Comparison of ENCODE assay signal across 11 cellular contexts in genomic region chr1:230327892-230328284, GRCh38.
DNase-seq lines count a peak whose midpoint lies in the region; ATAC-seq, FAIRE-seq and TF ChIP-seq lines count a peak whose summit lies in the region.
"Had no signal": no experiment of that assay in that cellular context is flagged by ENCODE, and none has a peak within 500 bp of the region (broad histone marks: within the 10 kb centered on the region; RNA-seq: fewer than 3 reads in every experiment).

No MANE protein-coding gene starts in this region.

- H2BK15ac ChIP-seq in H1 (ENCODE audit: low read length), result no peak overlapping the region

- no peaks in the 10 kb centered on the region for H3K9me3 ChIP-seq in PC-3 (ENCODE audit: low read length)
- H3K9me3 ChIP-seq in H1 (ENCODE audit: insufficient read depth in 2 of 2, low read depth in 1 of 2, low read length in 1 of 2), result no peaks in the 10 kb centered on the region
- no peaks in the 10 kb centered on the region for H3K9me3 ChIP-seq in small intestine (ENCODE audit: control insufficient read depth, low read depth)
- no peaks in the 10 kb centered on the region for H3K9me3 ChIP-seq in CD8-positive, alpha-beta T cell (ENCODE audit: low read length)

- no peak overlapping the region for H3K4me3 Mint-ChIP-seq in activated naive CD4-positive, alpha-beta T cell treated with anti-CD3 and anti-CD28 coated beads for 36 hours
- peak overlapping the region; percentile 34 for H3K4me3 Mint-ChIP-seq in stimulated activated effector memory CD8-positive, alpha-beta T cell treated with anti-CD3 and anti-CD28 coated beads, Interleukin-12 subunit alpha, Interleukin-12 subunit beta, amount 100 ng/mL, for 72 hours
- no peak overlapping the region for H3K4me3 Mint-ChIP-seq in CD8-positive, alpha-beta T cell

- no peak overlapping the region for H3K18ac ChIP-seq in H1 (ENCODE audit: extremely low read depth, low read length)

- FAIRE-seq in H1 (lab: Jason Lieb, UNC) (no peak), small intestine (lab: Jason Lieb, UNC) (no peak)

- WGBS in H1 (ENCODE audit: extremely low coverage in 1 of 2, insufficient coverage in 1 of 2, insufficient read length in 1 of 2, insufficient replicate concordance in 2 of 2, low coverage in 1 of 2, low lambda C conversion rate in 2 of 2, missing lambda C conversion rate in 1 of 2), 2 experiments, result 82% methylated on average over 9 of the region's 9 CpGs; no CpG with 5 or more reads in 1 of the 2 experiments
- WGBS in small intestine, 3 donors, result 63 to 92% (median 79%) methylated on average over 9 of the region's 9 CpGs

- no peaks in the 10 kb centered on the region for H3K9me3 Mint-ChIP-seq in activated naive CD4-positive, alpha-beta T cell treated with anti-CD3 and anti-CD28 coated beads for 36 hours
- no peaks in the 10 kb centered on the region for H3K9me3 Mint-ChIP-seq in stimulated activated effector memory CD8-positive, alpha-beta T cell treated with anti-CD3 and anti-CD28 coated beads, Interleukin-12 subunit alpha, Interleukin-12 subunit beta, amount 100 ng/mL, for 72 hours
- no peaks in the 10 kb centered on the region for H3K9me3 Mint-ChIP-seq in CD8-positive, alpha-beta T cell

- H2BK120ac ChIP-seq in H1 (replicated peaks; ENCODE audit: low read depth, low read length), result no peak overlapping the region

- H4K20me1 ChIP-seq in PC-3 (ENCODE audit: low read length), result no peaks in the 10 kb centered on the region
- no peaks in the 10 kb centered on the region for H4K20me1 ChIP-seq in H1 (replicated peaks in 1 of 2; ENCODE audit: control insufficient read depth in 1 of 2, insufficient read depth in 2 of 2, low read length in 2 of 2)

- no peak overlapping the region for H3K4ac ChIP-seq in H1 (replicated peaks; ENCODE audit: insufficient read length, low read depth, low read length)

- no TSS peak for BruUV-seq in PC-3 (replicated peaks; lab: Mats Ljungman, UMichigan)

- H3K36me3 ChIP-seq in PC-3 (ENCODE audit: low read depth, low read length) (no peaks in the 10 kb centered on the region), H1 (ENCODE audit: control insufficient read depth in 2 of 4, insufficient read depth in 4 of 4, low read length in 3 of 4) (peaks cover 5 to 12% (median 9%) of the 10 kb centered on the region in 4 experiments; a peak in 7 of 8 replicates), small intestine (ENCODE audit: control insufficient read depth in 2 of 2, insufficient read depth in 2 of 2, low read length in 2 of 2) (no peaks in the 10 kb centered on the region)
- H3K36me3 ChIP-seq in CD8-positive, alpha-beta T cell (ENCODE audit: insufficient read depth, low read length), result no peaks in the 10 kb centered on the region

- intact Hi-C loops in activated naive CD4-positive, alpha-beta T cell treated with anti-CD3 and anti-CD28 coated beads for 36 hours (cut with micrococcal nuclease), result no loop called here
- intact Hi-C loops in PC-3 (cut with micrococcal nuclease), result no loop called here
- intact Hi-C loops in CD8-positive, alpha-beta T cell (cut with DNase I, micrococcal nuclease), result no loop called here

- H2AK5ac ChIP-seq in H1 (ENCODE audit: low read depth, low read length), result no peak overlapping the region

- H4K5ac ChIP-seq in H1 (ENCODE audit: insufficient read length, low read depth, low read length), result no peak overlapping the region

- no peak overlapping the region for H2BK20ac ChIP-seq in H1 (ENCODE audit: low read length)

- H3K9ac ChIP-seq in PC-3 (ENCODE audit: low read length), result peak overlapping the region; percentile 7; the same call in 1 of the 2 replicates
- no peak overlapping the region for H3K9ac ChIP-seq in H1 (replicated peaks in 1 of 4; ENCODE audit: extremely low read depth in 1 of 4, low read depth in 3 of 4, low read length in 3 of 4)

- TF ChIP-seq POLR2A in H1 (IDR thresholded peaks at IDR 0.05; ENCODE audit: control extremely low read depth in 1 of 2, low read depth in 2 of 2, low read length in 2 of 2), result no peak

- H3K4me1 ChIP-seq in PC-3 (ENCODE audit: insufficient read depth, low read length) (peaks cover 20% of the 10 kb centered on the region), H1 (replicated peaks in 1 of 4; ENCODE audit: control insufficient read depth in 3 of 4, insufficient read depth in 4 of 4, low read length in 3 of 4) (peaks cover 3 to 13% (median 7%) of the 10 kb centered on the region in 4 experiments), small intestine (ENCODE audit: control insufficient read depth in 2 of 2, insufficient read depth in 1 of 2, low read depth in 1 of 2, low read length in 1 of 2) (no peaks in the 10 kb centered on the region)
- no peaks in the 10 kb centered on the region for H3K4me1 ChIP-seq in CD8-positive, alpha-beta T cell (ENCODE audit: insufficient read depth, low read length)

- no peaks in the 10 kb centered on the region for H3F3A ChIP-seq in PC-3 (ENCODE audit: low read length, unreplicated experiment)

- H3K27me3 ChIP-seq in PC-3 (ENCODE audit: low read length), result peaks cover 14% of the 10 kb centered on the region
- H3K27me3 ChIP-seq in H1 (replicated peaks in 1 of 4; ENCODE audit: control insufficient read depth in 3 of 4, extremely low read depth in 1 of 4, insufficient read depth in 3 of 4, low read length in 3 of 4), result no peaks in the 10 kb centered on the region
- H3K27me3 ChIP-seq in small intestine (ENCODE audit: control insufficient read depth in 2 of 2, insufficient read depth in 2 of 2, low read length in 2 of 2), result no peaks in the 10 kb centered on the region
- H3K27me3 ChIP-seq in CD8-positive, alpha-beta T cell (ENCODE audit: insufficient read depth, low read length), result no peaks in the 10 kb centered on the region

- peak overlapping the region; percentile 39 for H3K27ac ChIP-seq in PC-3 (ENCODE audit: low read length)
- no peak overlapping the region for H3K27ac ChIP-seq in H1 (ENCODE audit: low read depth, low read length)
- no peak overlapping the region for H3K27ac ChIP-seq in small intestine (ENCODE audit: low read depth in 1 of 2, low read length in 1 of 2)
- no peak overlapping the region for H3K27ac ChIP-seq in CD8-positive, alpha-beta T cell (ENCODE audit: low read depth, low read length)

- H3K79me2 ChIP-seq in PC-3 (ENCODE audit: low read length) (no peaks in the 10 kb centered on the region), H1 (ENCODE audit: control insufficient read depth in 1 of 2, insufficient read depth in 2 of 2, low read length in 2 of 2) (no peaks in the 10 kb centered on the region)

- DNase-seq in activated naive CD4-positive, alpha-beta T cell treated with anti-CD3 and anti-CD28 coated beads for 36 hours, result peak; percentile 48
- no peak for DNase-seq in activated naive CD4-positive, alpha-beta T cell (lab: John Stamatoyannopoulos, UW)
- DNase-seq in PC-3, result peak; percentile 87
- no peak for DNase-seq in H1 (ENCODE audit: low read depth in 1 of 2, low spot score in 2 of 2)
- peak in 1 of 2 donors; percentile 58 for DNase-seq in stimulated activated effector memory CD8-positive, alpha-beta T cell treated with anti-CD3 and anti-CD28 coated beads, Interleukin-12 subunit alpha, Interleukin-12 subunit beta, amount 100 ng/mL, for 72 hours (ENCODE audit: low spot score in 2 of 2)
- no peak for DNase-seq in small intestine
- DNase-seq in NCI-H2171 (lab: John Stamatoyannopoulos, UW), result no peak
- no peak for DNase-seq in CD8-positive, alpha-beta T cell
- DNase-seq: AML-193, amniotic stem cell, NCI-H2107 had no signal

- no peak overlapping the region for H3K23ac ChIP-seq in H1 (ENCODE audit: insufficient read length)

- peaks cover 3% of the 10 kb centered on the region for H3K4me1 Mint-ChIP-seq in activated naive CD4-positive, alpha-beta T cell treated with anti-CD3 and anti-CD28 coated beads for 36 hours (ENCODE audit: low read depth)
- H3K4me1 Mint-ChIP-seq in stimulated activated effector memory CD8-positive, alpha-beta T cell treated with anti-CD3 and anti-CD28 coated beads, Interleukin-12 subunit alpha, Interleukin-12 subunit beta, amount 100 ng/mL, for 72 hours, result peaks cover 11% of the 10 kb centered on the region
- no peaks in the 10 kb centered on the region for H3K4me1 Mint-ChIP-seq in CD8-positive, alpha-beta T cell (ENCODE audit: low read depth)

- no peak for TF ChIP-seq EP300 in H1 (IDR thresholded peaks at IDR 0.05; ENCODE audit: borderline replicate concordance in 1 of 2, low read depth in 2 of 2, low read length in 2 of 2)

- H3K36me3 Mint-ChIP-seq in activated naive CD4-positive, alpha-beta T cell treated with anti-CD3 and anti-CD28 coated beads for 36 hours (ENCODE audit: low read depth), result no peaks in the 10 kb centered on the region
- H3K36me3 Mint-ChIP-seq in stimulated activated effector memory CD8-positive, alpha-beta T cell treated with anti-CD3 and anti-CD28 coated beads, Interleukin-12 subunit alpha, Interleukin-12 subunit beta, amount 100 ng/mL, for 72 hours, result no peaks in the 10 kb centered on the region
- no peaks in the 10 kb centered on the region for H3K36me3 Mint-ChIP-seq in CD8-positive, alpha-beta T cell

- H3K4me3 ChIP-seq in PC-3 (ENCODE audit: low read length) (no peak overlapping the region), H1 (ENCODE audit: extremely low read depth in 1 of 4, insufficient read depth in 2 of 4, low read depth in 3 of 4, low read length in 4 of 4) (no peak overlapping the region), small intestine (ENCODE audit: low read depth in 1 of 2, low read length in 2 of 2) (no peak overlapping the region)
- no peak overlapping the region for H3K4me3 ChIP-seq in CD8-positive, alpha-beta T cell (ENCODE audit: low read depth, low read length)

- no peaks in the 10 kb centered on the region for H3K27me3 Mint-ChIP-seq in activated naive CD4-positive, alpha-beta T cell treated with anti-CD3 and anti-CD28 coated beads for 36 hours (ENCODE audit: low read depth)
- H3K27me3 Mint-ChIP-seq in CD8-positive, alpha-beta T cell (ENCODE audit: low read depth), result peaks cover 13% of the 10 kb centered on the region

- no peaks in the 10 kb centered on the region for H3K9me2 ChIP-seq in PC-3 (replicated peaks; ENCODE audit: low read length)

- H3K4me2 ChIP-seq in PC-3 (ENCODE audit: low read length), result peak overlapping the region; percentile 44
- H3K4me2 ChIP-seq in H1 (ENCODE audit: insufficient read depth in 1 of 2, low read depth in 2 of 2, low read length in 2 of 2), result no peak overlapping the region

- ATAC-seq in PC-3, result peak; percentile 83
- ATAC-seq in stimulated activated effector memory CD8-positive, alpha-beta T cell treated with anti-CD3 and anti-CD28 coated beads, Interleukin-12 subunit alpha, Interleukin-12 subunit beta, amount 100 ng/mL, for 72 hours, result peak; percentile 85
- ATAC-seq in CD8-positive, alpha-beta T cell, result no peak

- H3K27ac Mint-ChIP-seq in activated naive CD4-positive, alpha-beta T cell treated with anti-CD3 and anti-CD28 coated beads for 36 hours, result no peak overlapping the region
- H3K27ac Mint-ChIP-seq in stimulated activated effector memory CD8-positive, alpha-beta T cell treated with anti-CD3 and anti-CD28 coated beads, Interleukin-12 subunit alpha, Interleukin-12 subunit beta, amount 100 ng/mL, for 72 hours, result no peak overlapping the region
- no peak overlapping the region for H3K27ac Mint-ChIP-seq in CD8-positive, alpha-beta T cell

- H2BK5ac ChIP-seq in H1 (ENCODE audit: low read depth, low read length), result no peak overlapping the region

- CTCF ChIA-PET in activated naive CD4-positive, alpha-beta T cell treated with anti-CD3 and anti-CD28 coated beads for 36 hours (lab: Charles Lee), result interaction anchor here (0.7 to 1.0 kb wide), 2 partner anchors 241 to 337 kb away, joined by 3 read pairs; no protein-coding TSS in a partner anchor
- CTCF ChIA-PET in PC-3 (lab: Charles Lee) (no interaction called here), H1 (lab: Charles Lee; ENCODE audit: partially characterized antibody) (interaction anchor here (0.6 to 1.3 kb wide), 5 partner anchors 67 to 761 kb away, joined by 3 to 4 read pairs (median 3); partner anchors contain the start of gene PGBD5)
- CTCF ChIA-PET in CD8-positive, alpha-beta T cell (lab: Charles Lee), result no interaction called here

- H3K23me2 ChIP-seq in H1 (ENCODE audit: low read depth, low read length), result peaks cover 2% of the 10 kb centered on the region; the same call in 1 of the 2 replicates

- TF ChIP-seq RAD21 in H1 (IDR thresholded peaks at IDR 0.05 in 1 of 2, conservative IDR thresholded peaks at IDR 0.05 in 1 of 2; ENCODE audit: low read depth in 2 of 2, low read length in 2 of 2), result no peak

- no peak overlapping the region for H3K14ac ChIP-seq in H1 (ENCODE audit: insufficient read length)

- H4K8ac ChIP-seq in H1 (ENCODE audit: extremely low read depth, insufficient read depth, low read length), result no peak overlapping the region

- H2AFZ ChIP-seq in PC-3 (ENCODE audit: low read length), result peak overlapping the region; percentile 19; the same call in 1 of the 2 replicates
- H2AFZ ChIP-seq in H1 (ENCODE audit: low read length), result no peak overlapping the region

- POLR2A ChIA-PET in PC-3 (lab: Charles Lee; ENCODE audit: unreplicated experiment), result no interaction called here
- POLR2A ChIA-PET in H1 (lab: Charles Lee; ENCODE audit: partially characterized antibody), result interaction anchor here (1.1 to 1.6 kb wide), 4 partner anchors 9 to 96 kb away, joined by 3 to 5 read pairs (median 4); no protein-coding TSS in a partner anchor
- POLR2A ChIA-PET in CD8-positive, alpha-beta T cell (lab: Charles Lee), result no interaction called here

- no peak overlapping the region for H2BK12ac ChIP-seq in H1 (ENCODE audit: low read depth, low read length)

- TF ChIP-seq CTCF in PC-3 (conservative IDR thresholded peaks at IDR 0.05; ENCODE audit: low read depth, low read length), result no peak
- no peak for TF ChIP-seq CTCF in H1 (IDR thresholded peaks at IDR 0.05; ENCODE audit: control extremely low read depth in 1 of 3, insufficient read depth in 1 of 3, low read depth in 1 of 3, low read length in 3 of 3)
- no peak for TF ChIP-seq CTCF in CD8-positive, alpha-beta T cell (IDR thresholded peaks at IDR 0.05)

- no peak overlapping the region for H4K91ac ChIP-seq in H1 (replicated peaks; ENCODE audit: insufficient read length, low read length)

- H3K79me1 ChIP-seq in H1 (ENCODE audit: low read depth, low read length), result no peaks in the 10 kb centered on the region

- no peak overlapping the region for H3K56ac ChIP-seq in H1 (replicated peaks; ENCODE audit: insufficient read length, low read depth, low read length)

Comparison
In these comparisons a context has a peak if more than half of its experiments do, and no peak if none do; other contexts are left out.
1. DNase-seq: peak in activated naive CD4-positive, alpha-beta T cell treated with anti-CD3 and anti-CD28 coated beads for 36 hours (single experiment) and PC-3 (single experiment); none in activated naive CD4-positive, alpha-beta T cell (0 of 4), H1 (0 of 2), small intestine (single experiment), NCI-H2171 (single experiment) and CD8-positive, alpha-beta T cell (0 of 7).
2. CTCF ChIA-PET loops: an anchor here in activated naive CD4-positive, alpha-beta T cell treated with anti-CD3 and anti-CD28 coated beads for 36 hours (0.7 to 1.0 kb wide) and H1 (0.6 to 1.3 kb wide); none called in PC-3 and CD8-positive, alpha-beta T cell.